In the genomic region with DNA sequence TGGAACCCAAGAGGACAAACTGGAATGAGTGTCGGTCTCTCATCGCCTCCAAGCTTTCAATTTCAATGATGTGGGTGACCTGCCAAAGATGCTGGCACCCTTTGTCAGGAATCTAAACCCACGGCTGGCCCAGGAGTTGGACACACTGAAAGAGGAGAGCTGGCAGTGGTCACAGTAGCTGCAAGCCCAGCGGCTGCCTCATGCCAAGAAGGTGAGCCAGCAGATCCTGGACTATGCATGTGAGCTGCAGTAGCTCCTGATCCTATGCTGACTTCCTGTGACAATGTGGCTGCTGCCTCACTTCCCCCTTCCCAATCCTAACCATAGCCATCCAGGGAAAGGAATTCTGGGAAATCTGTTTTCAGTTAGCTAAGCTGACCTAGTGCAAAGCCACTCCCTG, we compare ENCODE assay signal across 18 cellular contexts.
DNase-seq lines count a peak whose midpoint lies in the region; ATAC-seq and TF ChIP-seq lines count a peak whose summit lies in the region.
"Had no signal": no experiment of that assay in that cellular context is flagged by ENCODE, and none has a peak within 500 bp of the region (broad histone marks: within the 10 kb centered on the region; RNA-seq: fewer than 3 reads in every experiment).

No MANE protein-coding gene starts in this region.

- H3K9me3 Mint-ChIP-seq in CD4-positive, CD25-positive, alpha-beta regulatory T cell = peaks cover 0 to 1% (median 0%) of the 10 kb centered on the region in 7 donors
- H3K9me3 Mint-ChIP-seq in HFFc6 = no peaks in the 10 kb centered on the region
- H3K9me3 Mint-ChIP-seq: endodermal cell had no signal

- H3K36me3 ChIP-seq in CD4-positive, CD25-positive, alpha-beta regulatory T cell (ENCODE audit: control insufficient read depth, insufficient read depth, low read length) = no peaks in the 10 kb centered on the region
- no peaks in the 10 kb centered on the region for H3K36me3 ChIP-seq in Peyer's patch
- H3K36me3 ChIP-seq: brain microvascular endothelial cell, uterus had no signal

- no peak overlapping the region for H3K4me3 ChIP-seq in CD4-positive, CD25-positive, alpha-beta regulatory T cell (ENCODE audit: low read depth, low read length)
- H3K4me3 ChIP-seq in Peyer's patch = no peak overlapping the region
- H3K4me3 ChIP-seq: uterus had no signal

- H3K4me1 Mint-ChIP-seq in CD4-positive, CD25-positive, alpha-beta regulatory T cell = peaks cover 36 to 66% (median 50%) of the 10 kb centered on the region in 4 donors
- H3K4me1 Mint-ChIP-seq in HFFc6 (ENCODE audit: low read depth) = peaks cover 11% of the 10 kb centered on the region; the same call in 1 of the 2 replicates

- no peak for DNase-seq in CD4-positive, CD25-positive, alpha-beta regulatory T cell
- DNase-seq in HFFc6 (no peak), astrocyte of the hippocampus (ENCODE audit: low read depth, low spot score) (peak; percentile 4), midbrain (lab: John Stamatoyannopoulos, UW) (peak; percentile 65), Peyer's patch (no peak), NCI-H2171 (lab: John Stamatoyannopoulos, UW) (no peak), AG20443 (ENCODE audit: low spot score) (no peak)
- DNase-seq in activated CD8-positive, alpha-beta memory T cell treated with anti-CD3 and anti-CD28 coated beads for 24 hours = no peak
- DNase-seq: activated CD4-positive, alpha-beta T cell treated with anti-CD3 and anti-CD28 coated beads for 4 hours; brain microvascular endothelial cell; kidney glomerular epithelial cell; NCI-H146; NCI-H524; RPMI8226; stimulated activated CD4-positive, alpha-beta T cell treated with anti-CD3 and anti-CD28 coated beads, Interleukin-2, amount 100 ng/mL, for 48 hours; uterus had no signal

- H3K27me3 ChIP-seq in CD4-positive, CD25-positive, alpha-beta regulatory T cell (ENCODE audit: control insufficient read depth, insufficient read depth, low read length) = no peaks in the 10 kb centered on the region
- H3K27me3 ChIP-seq in Peyer's patch = no peaks in the 10 kb centered on the region
- H3K27me3 ChIP-seq: brain microvascular endothelial cell, uterus had no signal

- no peak for TF ChIP-seq POLR2A in Peyer's patch (IDR thresholded peaks at IDR 0.05)

- peaks cover 49% of the 10 kb centered on the region for H3K4me1 ChIP-seq in CD4-positive, CD25-positive, alpha-beta regulatory T cell (ENCODE audit: control insufficient read depth, insufficient read depth, low read length, poor library complexity, severe bottlenecking)
- H3K4me1 ChIP-seq in Peyer's patch = peaks cover 0 to 5% (median 0%) of the 10 kb centered on the region in 4 donors
- H3K4me1 ChIP-seq: uterus had no signal

- peak overlapping the region in 2 of 3 donors; percentile 89 to 93 for H3K27ac Mint-ChIP-seq in CD4-positive, CD25-positive, alpha-beta regulatory T cell
- no peak overlapping the region for H3K27ac Mint-ChIP-seq in HFFc6
- H3K27ac Mint-ChIP-seq: endodermal cell had no signal

- H3K36me3 Mint-ChIP-seq in CD4-positive, CD25-positive, alpha-beta regulatory T cell = no peaks in the 10 kb centered on the region
- no peaks in the 10 kb centered on the region for H3K36me3 Mint-ChIP-seq in HFFc6 (ENCODE audit: low read depth)

- H3K9me3 ChIP-seq in CD4-positive, CD25-positive, alpha-beta regulatory T cell (ENCODE audit: control insufficient read depth in 2 of 2, low read length in 2 of 2) = no peaks in the 10 kb centered on the region
- H3K9me3 ChIP-seq in Peyer's patch = no peaks in the 10 kb centered on the region
- H3K9me3 ChIP-seq: uterus had no signal

- H3K27ac ChIP-seq in CD4-positive, CD25-positive, alpha-beta regulatory T cell (ENCODE audit: insufficient read depth, low read length, poor library complexity, severe bottlenecking) = no peak overlapping the region
- no peak overlapping the region for H3K27ac ChIP-seq in Peyer's patch
- H3K27ac ChIP-seq: brain microvascular endothelial cell, uterus had no signal

- peak overlapping the region in 2 of 4 donors; percentile 17 to 26 for H3K4me3 Mint-ChIP-seq in CD4-positive, CD25-positive, alpha-beta regulatory T cell
- H3K4me3 Mint-ChIP-seq in HFFc6 = peak overlapping the region; percentile 47; the same call in 1 of the 2 replicates
- H3K4me3 Mint-ChIP-seq: endodermal cell had no signal

- ATAC-seq in CD4-positive, CD25-positive, alpha-beta regulatory T cell (ENCODE audit: low read depth in 2 of 2) = no peak
- ATAC-seq: right cardiac atrium had no signal

- H3K27me3 Mint-ChIP-seq in CD4-positive, CD25-positive, alpha-beta regulatory T cell = no peaks in the 10 kb centered on the region
- peaks cover 11% of the 10 kb centered on the region for H3K27me3 Mint-ChIP-seq in HFFc6 (ENCODE audit: insufficient read depth)

- TF ChIP-seq CTCF in HFFc6 (IDR thresholded peaks at IDR 0.05) (no peak), Peyer's patch (IDR thresholded peaks at IDR 0.05) (no peak)

Comparison
In these comparisons a context has a peak if more than half of its experiments do, and no peak if none do; other contexts are left out.
1. DNase-seq: peak in astrocyte of the hippocampus (single experiment) and midbrain (single experiment); none in CD4-positive, CD25-positive, alpha-beta regulatory T cell (0 of 3), HFFc6 (single experiment), Peyer's patch (0 of 3), NCI-H2171 (single experiment), AG20443 (single experiment) and activated CD8-positive, alpha-beta memory T cell treated with anti-CD3 and anti-CD28 coated beads for 24 hours (single experiment).